Comparison of ENCODE assay signal across 18 cellular contexts in the genomic region with DNA sequence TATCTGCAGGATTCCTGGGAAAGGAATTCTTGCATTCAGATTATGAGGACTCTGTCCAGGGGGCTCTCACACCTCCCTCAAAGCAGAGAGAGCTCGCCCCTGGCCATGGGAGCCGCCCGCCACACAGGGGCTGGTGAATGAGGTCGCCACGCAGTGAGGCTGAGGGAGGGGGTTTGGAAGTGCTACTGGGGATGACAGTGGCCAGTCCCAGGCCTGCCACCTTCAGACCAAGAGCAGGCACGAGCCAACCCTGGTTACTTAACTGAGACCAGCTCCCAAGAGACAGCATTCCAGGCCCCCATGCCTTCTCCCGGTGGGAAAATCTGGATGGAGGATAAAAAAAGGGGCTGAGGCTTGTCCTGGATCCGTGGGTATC. TPM values are rescaled to one million over a fixed set of nuclear protein-coding genes. Genes with fewer than 3 reads are reported as not detected.
DNase-seq lines count a peak whose midpoint lies in the region; ATAC-seq, FAIRE-seq and TF ChIP-seq lines count a peak whose summit lies in the region.
"Had no signal": no experiment of that assay in that cellular context is flagged by ENCODE, and none has a peak within 500 bp of the region (broad histone marks: within the 10 kb centered on the region; RNA-seq: fewer than 3 reads in every experiment).

No MANE protein-coding gene starts in this region.

- H3K79me2 ChIP-seq in PC-9 (ENCODE audit: low read depth): peaks cover 13% of the 10 kb centered on the region
- H3K79me2 ChIP-seq in H1 (ENCODE audit: control insufficient read depth in 1 of 2, insufficient read depth in 2 of 2, low read length in 2 of 2): no peaks in the 10 kb centered on the region

- TF ChIP-seq CTCF in PC-9 (conservative IDR thresholded peaks at IDR 0.05) (no peak), H1 (IDR thresholded peaks at IDR 0.05; ENCODE audit: control extremely low read depth in 1 of 3, insufficient read depth in 1 of 3, low read depth in 1 of 3, low read length in 3 of 3) (no peak), transverse colon (IDR thresholded peaks at IDR 0.05) (no peak)

- H3K9me3 ChIP-seq in PC-9 (ENCODE audit: insufficient read depth, low read depth) (no peaks in the 10 kb centered on the region), H1 (ENCODE audit: insufficient read depth in 2 of 2, low read depth in 1 of 2, low read length in 1 of 2) (no peaks in the 10 kb centered on the region), neuronal stem cell (replicated peaks in 1 of 2; ENCODE audit: control insufficient read depth in 2 of 2, insufficient read depth in 1 of 2, low read depth in 1 of 2, low read length in 2 of 2) (peaks cover 0 to 15% of the 10 kb centered on the region in 2 donors), transverse colon (no peaks in the 10 kb centered on the region)
- H3K9me3 ChIP-seq: SJSA1 had no signal

- no peaks in the 10 kb centered on the region for H3K9me2 ChIP-seq in PC-9 (ENCODE audit: insufficient read depth)

- H3K36me3 ChIP-seq in PC-9 (ENCODE audit: low read depth) (no peaks in the 10 kb centered on the region), H1 (ENCODE audit: control insufficient read depth in 2 of 4, insufficient read depth in 4 of 4, low read length in 3 of 4) (no peaks in the 10 kb centered on the region; a peak in 2 of 8 replicates), neuronal stem cell (replicated peaks in 1 of 2; ENCODE audit: control insufficient read depth in 2 of 2, insufficient read depth in 2 of 2, low read length in 2 of 2) (peaks cover 4 to 15% of the 10 kb centered on the region in 2 donors), transverse colon (no peaks in the 10 kb centered on the region)

- H3K14ac ChIP-seq in H1 (ENCODE audit: insufficient read length) (no peak overlapping the region), neuronal stem cell (ENCODE audit: low read length) (no peak overlapping the region)

- BruUV-seq in PC-9 (replicated peaks; lab: Mats Ljungman, UMichigan): no TSS peak

- H4K20me1 ChIP-seq in PC-9 (ENCODE audit: insufficient read depth) (no peaks in the 10 kb centered on the region), H1 (replicated peaks in 1 of 2; ENCODE audit: control insufficient read depth in 1 of 2, insufficient read depth in 2 of 2, low read length in 2 of 2) (no peaks in the 10 kb centered on the region)

- H4K8ac ChIP-seq in H1 (ENCODE audit: extremely low read depth, insufficient read depth, low read length) (no peak overlapping the region; the same call in 1 of the 2 replicates), neuronal stem cell (ENCODE audit: low read depth, low read length) (no peak overlapping the region)

- H2BK12ac ChIP-seq in H1 (ENCODE audit: low read depth, low read length) (no peak overlapping the region), neuronal stem cell (ENCODE audit: low read length) (no peak overlapping the region)

- no peaks in the 10 kb centered on the region; the same call in 1 of the 2 replicates for H3K79me1 ChIP-seq in H1 (ENCODE audit: low read depth, low read length)
- H3K79me1 ChIP-seq in neuronal stem cell (ENCODE audit: low read depth, low read length): no peaks in the 10 kb centered on the region

- WGBS in H1 (ENCODE audit: extremely low coverage in 1 of 2, insufficient coverage in 1 of 2, insufficient read length in 1 of 2, insufficient replicate concordance in 2 of 2, low coverage in 1 of 2, low lambda C conversion rate in 2 of 2, missing lambda C conversion rate in 1 of 2), 2 experiments: 93% methylated on average over 8 of the region's 8 CpGs; no CpG with 5 or more reads in 1 of the 2 experiments
- no CpG with 5 or more reads among the region's 8 CpGs for WGBS in neuronal stem cell (ENCODE audit: extremely low coverage in 2 of 2, insufficient read length in 2 of 2, insufficient replicate concordance in 1 of 2), 2 donors
- WGBS in transverse colon (ENCODE audit: low coverage in 1 of 2), 2 donors: 79% methylated on average over 8 of the region's 8 CpGs; no CpG with 5 or more reads in 1 of the 2 donors

- H2AFZ ChIP-seq in PC-9: no peak overlapping the region
- no peak overlapping the region for H2AFZ ChIP-seq in H1 (ENCODE audit: low read length)
- H2AFZ ChIP-seq in neuronal stem cell (ENCODE audit: low read length): no peak overlapping the region

- POLR2A ChIA-PET in PC-9 (lab: Charles Lee; ENCODE audit: unreplicated experiment): no interaction called here
- POLR2A ChIA-PET in H1 (lab: Charles Lee; ENCODE audit: partially characterized antibody): interaction anchor here (1.1 to 1.5 kb wide), 4 partner anchors 8 to 18 kb away, joined by 3 to 4 read pairs (median 4); no protein-coding TSS in a partner anchor

- H2BK120ac ChIP-seq in H1 (replicated peaks; ENCODE audit: low read depth, low read length) (no peak overlapping the region), neuronal stem cell (ENCODE audit: low read depth, low read length) (no peak overlapping the region)

- H3K4ac ChIP-seq in H1 (replicated peaks; ENCODE audit: insufficient read length, low read depth, low read length) (no peak overlapping the region), neuronal stem cell (ENCODE audit: low read length) (no peak overlapping the region)

- H4K91ac ChIP-seq in H1 (replicated peaks; ENCODE audit: insufficient read length, low read length) (no peak overlapping the region), neuronal stem cell (ENCODE audit: low read depth, low read length, poor library complexity) (no peak overlapping the region)

- H3K4me2 ChIP-seq in PC-9 (peak overlapping the region; percentile 18), H1 (ENCODE audit: insufficient read depth in 1 of 2, low read depth in 2 of 2, low read length in 2 of 2) (no peak overlapping the region), neuronal stem cell (ENCODE audit: insufficient read depth, low read length, poor library complexity, severe bottlenecking) (no peak overlapping the region)

- H3K23me2 ChIP-seq in H1 (ENCODE audit: low read depth, low read length): no peaks in the 10 kb centered on the region

- ATAC-seq in activated CD4-positive, CD25-positive, alpha-beta regulatory T cell treated with anti-CD3 and anti-CD28 coated beads, Interleukin-2, amount 50 U/mL, for 24 hours: no peak
- ATAC-seq in left lobe of liver: no peak
- ATAC-seq in HG02884 (IDR thresholded peaks at IDR 0.05; ENCODE audit: unreplicated experiment): no peak

- H3K4me3 ChIP-seq in PC-9 (no peak overlapping the region), H1 (ENCODE audit: extremely low read depth in 1 of 4, insufficient read depth in 2 of 4, low read depth in 3 of 4, low read length in 4 of 4) (no peak overlapping the region), neuronal stem cell (ENCODE audit: low read length in 2 of 2) (no peak overlapping the region), transverse colon (no peak overlapping the region)
- H3K4me3 ChIP-seq: SJSA1 had no signal

- H3K23ac ChIP-seq in H1 (ENCODE audit: insufficient read length): no peak overlapping the region
- peak overlapping the region; percentile 44 for H3K23ac ChIP-seq in neuronal stem cell (ENCODE audit: low read depth, low read length, poor library complexity)

- H3K27ac ChIP-seq in PC-9 (no peak overlapping the region), H1 (ENCODE audit: low read depth, low read length) (no peak overlapping the region), neuronal stem cell (replicated peaks; ENCODE audit: low read length) (no peak overlapping the region), transverse colon (peak overlapping the region; percentile 36 to 66 (median 47))
- H3K27ac ChIP-seq: SJSA1 had no signal

- TF ChIP-seq RAD21 in H1 (IDR thresholded peaks at IDR 0.05 in 1 of 2, conservative IDR thresholded peaks at IDR 0.05 in 1 of 2; ENCODE audit: low read depth in 2 of 2, low read length in 2 of 2): no peak

- in situ Hi-C loops in transverse colon (cut with MboI; ENCODE audit: low pct_ligation_motif_present in 1 of 4, low pct_unique_long_range_greater_than_20kb in 1 of 4, low sequenced_read_pairs in 3 of 4): no loop called here

- peaks cover 35% of the 10 kb centered on the region for H3K4me1 ChIP-seq in PC-9 (replicated peaks; ENCODE audit: insufficient read depth)
- H3K4me1 ChIP-seq in H1 (replicated peaks in 1 of 4; ENCODE audit: control insufficient read depth in 3 of 4, insufficient read depth in 4 of 4, low read length in 3 of 4): no peaks in the 10 kb centered on the region
- H3K4me1 ChIP-seq in neuronal stem cell (ENCODE audit: control insufficient read depth in 2 of 2, insufficient read depth in 1 of 2, low read depth in 1 of 2, low read length in 2 of 2): peaks cover 3 to 5% of the 10 kb centered on the region in 2 donors
- H3K4me1 ChIP-seq in transverse colon: peaks cover 23 to 53% (median 34%) of the 10 kb centered on the region in 4 donors
- H3K4me1 ChIP-seq: SJSA1 had no signal

- H2BK5ac ChIP-seq in H1 (ENCODE audit: low read depth, low read length) (0 out of 2 replicates have a peak overlapping the region, but pooled peaks have one; percentile 66), neuronal stem cell (ENCODE audit: low read length) (no peak overlapping the region)

- H3K18ac ChIP-seq in H1 (ENCODE audit: extremely low read depth, low read length) (no peak overlapping the region), neuronal stem cell (ENCODE audit: low read length) (no peak overlapping the region)

- no peak overlapping the region for H2BK20ac ChIP-seq in H1 (ENCODE audit: low read length)

- no peak overlapping the region for H3K56ac ChIP-seq in H1 (replicated peaks; ENCODE audit: insufficient read length, low read depth, low read length)

- H2AK5ac ChIP-seq in H1 (ENCODE audit: low read depth, low read length) (no peak overlapping the region), neuronal stem cell (ENCODE audit: low read depth, low read length) (no peak overlapping the region)

- intact Hi-C loops in PC-9 (cut with micrococcal nuclease; ENCODE audit: unreplicated experiment) (no loop called here), transverse colon (cut with DNase I; ENCODE audit: low total_unique reads) (no loop called here)

- DNase-seq in PC-9: no peak
- no peak for DNase-seq in H1 (ENCODE audit: low read depth in 1 of 2, low spot score in 2 of 2)
- DNase-seq in neuronal stem cell (ENCODE audit: low spot score): no peak
- DNase-seq in transverse colon: no peak
- no peak for DNase-seq in left lobe of liver (ENCODE audit: low spot score)
- DNase-seq: COR-L47; DMS53; KG1; NCI-H1417 treated with DMSO at 0.1 percent for 48 hours; NCI-H2029; NCI-H2171; NCI-H446; NCI-H69; NK-92 treated with Interleukin-12 subunit alpha and Interleukin-12 subunit beta, amount 100 ng/mL, for 24 hours had no signal

- H3K9ac ChIP-seq in H1 (replicated peaks in 1 of 4; ENCODE audit: extremely low read depth in 1 of 4, low read depth in 3 of 4, low read length in 3 of 4): no peak overlapping the region
- no peak overlapping the region for H3K9ac ChIP-seq in neuronal stem cell (ENCODE audit: low read depth, low read length, poor library complexity)

- no peak overlapping the region for H4K5ac ChIP-seq in H1 (ENCODE audit: insufficient read length, low read depth, low read length)

- peaks cover 30% of the 10 kb centered on the region for H3F3A ChIP-seq in PC-9 (ENCODE audit: insufficient read depth, low read depth)

- H2BK15ac ChIP-seq in H1 (ENCODE audit: low read length): no peak overlapping the region
- H2BK15ac ChIP-seq in neuronal stem cell (ENCODE audit: low read length): no peak overlapping the region

- no peak for TF ChIP-seq EP300 in H1 (IDR thresholded peaks at IDR 0.05; ENCODE audit: borderline replicate concordance in 1 of 2, low read depth in 2 of 2, low read length in 2 of 2)
- TF ChIP-seq EP300 in transverse colon (IDR thresholded peaks at IDR 0.05; ENCODE audit: low read depth): no peak

- H3K27me3 ChIP-seq in PC-9 (ENCODE audit: insufficient read depth, low read depth): no peaks in the 10 kb centered on the region
- no peaks in the 10 kb centered on the region for H3K27me3 ChIP-seq in H1 (replicated peaks in 1 of 4; ENCODE audit: control insufficient read depth in 3 of 4, extremely low read depth in 1 of 4, insufficient read depth in 3 of 4, low read length in 3 of 4)
- no peaks in the 10 kb centered on the region for H3K27me3 ChIP-seq in neuronal stem cell (ENCODE audit: control insufficient read depth in 3 of 3, insufficient read depth in 3 of 3, low read depth in 1 of 3, low read length in 3 of 3)
- no peaks in the 10 kb centered on the region for H3K27me3 ChIP-seq in transverse colon

- CTCF ChIA-PET in PC-9 (lab: Charles Lee): no interaction called here
- CTCF ChIA-PET in H1 (lab: Charles Lee; ENCODE audit: partially characterized antibody): interaction anchor here (1.1 to 2.1 kb wide), 5 partner anchors 9 to 272 kb away, joined by 3 to 20 read pairs (median 5); no protein-coding TSS in a partner anchor

- TF ChIP-seq POLR2A in H1 (IDR thresholded peaks at IDR 0.05; ENCODE audit: control extremely low read depth in 1 of 2, low read depth in 2 of 2, low read length in 2 of 2) (no peak), transverse colon (IDR thresholded peaks at IDR 0.05) (no peak)

- FAIRE-seq in H1 (lab: Jason Lieb, UNC): no peak

RNA-seq across cellular contexts. Expression of gene RAB20, which starts 43.4 kb away (rescaled TPM):
- total RNA-seq in PC-9 (2021) (31.9 and 41.0 TPM in 2 replicates), transverse colon (10 to 100 TPM; 12.5 to 66.2 (median 54.1) TPM), left lobe of liver (12.3 TPM)
- 24.7 and 27.9 TPM in 2 replicates for total RNA-seq in H1 (2021; fragmentation: NEBNext Ultra II Directional; extraction: Animal tissue kit (Norgen Biotek cat#: 25700))
- 14.8 and 21.5 TPM in 2 replicates for polyA plus RNA-seq in H1 (2011; rRNA removed)
- 23.6 TPM for polyA plus RNA-seq in H1 (2011; cell fraction: cytosol; rRNA removed)
- polyA plus RNA-seq in H1 (2011; cell fraction: nucleus; rRNA removed): 14.3 TPM
- 17.1 to 20.8 TPM (median 17.7 TPM) in 4 replicates for polyA plus RNA-seq in H1 (2012, experiment 1 of 2)
- polyA plus RNA-seq in H1 (2012, experiment 2 of 2): 24.0 TPM
- 16.4 TPM for polyA plus RNA-seq in H1 (2013, experiment 1 of 2)
- 16.1 TPM for polyA plus RNA-seq in H1 (2013, experiment 2 of 2)
- polyA minus RNA-seq in H1 (2011; rRNA and poly(A)+ RNA removed): 8.5 and 11.9 TPM in 2 replicates
- polyA minus RNA-seq in H1 (2011; cell fraction: cytosol; rRNA and poly(A)+ RNA removed): 11.2 TPM
- 4.9 TPM for polyA minus RNA-seq in H1 (2011; cell fraction: nucleus; rRNA and poly(A)+ RNA removed)
- 0.56 TPM for polyA plus RNA-seq in neuronal stem cell (2013, experiment 1 of 2)
- polyA plus RNA-seq in neuronal stem cell (2013, experiment 2 of 2): 0.76 TPM
- total RNA-seq: OCI-LY7 had no signal

Comparison
In these comparisons a context has a peak if more than half of its experiments do, and no peak if none do; other contexts are left out.
1. H3K27ac ChIP-seq: peak in transverse colon (4 of 4); none in PC-9 (single experiment), H1 (single experiment) and neuronal stem cell (single experiment).